ENCODE assay signal across 14 cellular contexts in the genomic region with DNA sequence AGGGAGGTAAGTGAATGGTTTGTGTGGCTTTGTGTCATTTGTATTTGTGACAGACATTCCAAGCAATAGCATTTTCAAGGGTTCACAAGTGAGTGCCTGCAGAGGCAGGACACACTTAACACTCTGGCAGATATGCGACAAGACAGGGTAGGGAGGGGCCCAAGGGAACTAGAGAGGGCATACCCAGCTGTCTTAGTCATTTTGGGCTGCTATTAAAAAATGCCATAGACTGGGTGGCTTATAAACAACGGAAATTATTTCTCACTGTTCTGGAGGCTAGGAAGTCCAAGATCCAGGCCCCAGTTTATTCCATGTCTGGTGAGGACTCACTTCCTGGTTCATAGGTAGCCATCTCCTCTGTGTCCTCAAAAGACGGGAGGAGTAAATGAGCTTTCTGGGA.
DNase-seq lines count a peak whose midpoint lies in the region; ATAC-seq and TF ChIP-seq lines count a peak whose summit lies in the region.
"Had no signal": no experiment of that assay in that cellular context is flagged by ENCODE, and none has a peak within 500 bp of the region (broad histone marks: within the 10 kb centered on the region; RNA-seq: fewer than 3 reads in every experiment).

No MANE protein-coding gene starts in this region.

- no peaks in the 10 kb centered on the region for H3K36me3 Mint-ChIP-seq in stimulated activated naive CD8-positive, alpha-beta T cell treated with anti-CD3 and anti-CD28 coated beads, Interleukin-15, Interleukin-2, amounts not matched to agents 100 ng/mL and 50 ng/mL, for 24 hours (ENCODE audit: low read depth)

- H3K79me2 ChIP-seq in OCI-LY3 (ENCODE audit: low read length), result no peaks in the 10 kb centered on the region

- no peaks in the 10 kb centered on the region for H3K27me3 Mint-ChIP-seq in stimulated activated naive CD8-positive, alpha-beta T cell treated with anti-CD3 and anti-CD28 coated beads, Interleukin-15, Interleukin-2, amounts not matched to agents 100 ng/mL and 50 ng/mL, for 24 hours

- peaks cover 36% of the 10 kb centered on the region for H3K4me1 Mint-ChIP-seq in stimulated activated naive CD8-positive, alpha-beta T cell treated with anti-CD3 and anti-CD28 coated beads, Interleukin-15, Interleukin-2, amounts not matched to agents 100 ng/mL and 50 ng/mL, for 24 hours (ENCODE audit: low read depth)

- peaks cover 53% of the 10 kb centered on the region for H3K4me1 ChIP-seq in OCI-LY3 (ENCODE audit: low read length)

- no peak for TF ChIP-seq CTCF in OCI-LY3 (IDR thresholded peaks at IDR 0.05; ENCODE audit: low read depth, low read length)

- H3K9ac ChIP-seq in OCI-LY3 (ENCODE audit: low read length), result no peak overlapping the region

- H3K4me2 ChIP-seq in OCI-LY3 (ENCODE audit: low read length), result peak overlapping the region; percentile 82

- H2AFZ ChIP-seq in OCI-LY3 (ENCODE audit: low read depth, low read length), result no peak overlapping the region

- H3K4me3 ChIP-seq in OCI-LY3 (ENCODE audit: low read length), result no peak overlapping the region

- H3K4me3 Mint-ChIP-seq in stimulated activated naive CD8-positive, alpha-beta T cell treated with anti-CD3 and anti-CD28 coated beads, Interleukin-15, Interleukin-2, amounts not matched to agents 100 ng/mL and 50 ng/mL, for 24 hours, result no peak overlapping the region

- peak overlapping the region; percentile 93 for H3K27ac Mint-ChIP-seq in stimulated activated naive CD8-positive, alpha-beta T cell treated with anti-CD3 and anti-CD28 coated beads, Interleukin-15, Interleukin-2, amounts not matched to agents 100 ng/mL and 50 ng/mL, for 24 hours

- no peaks in the 10 kb centered on the region for H3K27me3 ChIP-seq in OCI-LY3 (ENCODE audit: low read depth, low read length)

- H3K9me3 Mint-ChIP-seq in stimulated activated naive CD8-positive, alpha-beta T cell treated with anti-CD3 and anti-CD28 coated beads, Interleukin-15, Interleukin-2, amounts not matched to agents 100 ng/mL and 50 ng/mL, for 24 hours, result no peaks in the 10 kb centered on the region

- H3K27ac ChIP-seq in OCI-LY3 (ENCODE audit: low read length), result no peak overlapping the region
- H3K27ac ChIP-seq: 22Rv1 had no signal

- H3K9me3 ChIP-seq in OCI-LY3 (ENCODE audit: insufficient read depth, low read length), result no peaks in the 10 kb centered on the region

- H4K20me1 ChIP-seq in OCI-LY3 (ENCODE audit: insufficient read depth, low read length), result no peaks in the 10 kb centered on the region

- DNase-seq in DMS 273 (lab: John Stamatoyannopoulos, UW; ENCODE audit: unreplicated experiment) (peak; percentile 42), DMS 273 treated with DMSO at 0.1 percent for 48 hours (lab: John Stamatoyannopoulos, UW) (no peak), fibroblast of peridontal ligament (ENCODE audit: extremely low read depth) (peak; percentile 60), NCI-H128 (lab: John Stamatoyannopoulos, UW; ENCODE audit: unreplicated experiment) (no peak), NCI-H1436 treated with DMSO at 0.1 percent for 48 hours (lab: John Stamatoyannopoulos, UW) (no peak)
- DNase-seq: effector memory CD4-positive, alpha-beta T cell; NCI-H1417 treated with DMSO at 0.1 percent for 48 hours; stimulated activated CD4-positive, alpha-beta T cell treated with anti-CD3 and anti-CD28 coated beads, Interleukin-12 subunit alpha, Interleukin-12 subunit beta, amount 100 ng/mL, for 4 hours; stimulated activated CD8-positive, alpha-beta memory T cell treated with anti-CD3 and anti-CD28 coated beads, Interleukin-4, amount 100 ng/mL, for 48 hours; T-helper 1 cell had no signal

- no peaks in the 10 kb centered on the region for H3K36me3 ChIP-seq in OCI-LY3 (replicated peaks; ENCODE audit: low read depth, low read length)

- no peak for ATAC-seq in HG03354 (IDR thresholded peaks at IDR 0.05; ENCODE audit: poor library complexity, severe bottlenecking, unreplicated experiment)

Comparison
In these comparisons a context has a peak if more than half of its experiments do, and no peak if none do; other contexts are left out.
1. DNase-seq: peak in DMS 273 (single experiment) and fibroblast of peridontal ligament (single experiment); none in DMS 273 treated with DMSO at 0.1 percent for 48 hours (single experiment), NCI-H128 (single experiment) and NCI-H1436 treated with DMSO at 0.1 percent for 48 hours (single experiment).